20 cellular contexts compared by ENCODE assay signal in genomic region chr15:44695274-44695673, GRCh38.
"Had no signal": no experiment of that assay in that cellular context is flagged by ENCODE, and none has a peak within 500 bp of the region (broad histone marks: within the 10 kb centered on the region; RNA-seq: fewer than 3 reads in every experiment).

No MANE protein-coding gene starts in this region.

- H3K36me3 ChIP-seq: adrenal gland, gastroesophageal sphincter, prostate gland, suprapubic skin, upper lobe of left lung had no signal

- H3K27ac Mint-ChIP-seq: activated naive CD4-positive, alpha-beta T cell treated with anti-CD3 and anti-CD28 coated beads for 36 hours; activated T-helper 17 cell treated with anti-CD3 and anti-CD28 coated beads, Interleukin-2, amount 50 U/mL, for 72 hours had no signal

- H3K4me3 Mint-ChIP-seq: activated naive CD4-positive, alpha-beta T cell treated with anti-CD3 and anti-CD28 coated beads for 36 hours; activated T-helper 17 cell treated with anti-CD3 and anti-CD28 coated beads, Interleukin-2, amount 50 U/mL, for 72 hours had no signal

- H3K9me3 Mint-ChIP-seq: activated T-helper 17 cell treated with anti-CD3 and anti-CD28 coated beads, Interleukin-2, amount 50 U/mL, for 72 hours had no signal

- H3K27me3 ChIP-seq: adrenal gland, suprapubic skin, upper lobe of left lung had no signal

- ATAC-seq: activated T-helper 17 cell treated with anti-CD3 and anti-CD28 coated beads, Interleukin-2, amount 50 U/mL, for 72 hours; gastroesophageal sphincter; left ventricle myocardium superior; sciatic nerve; stimulated activated naive CD8-positive, alpha-beta T cell treated with anti-CD3 and anti-CD28 coated beads, Interleukin-15, Interleukin-2, amounts not matched to agents 100 U/mL and 50 U/mL, for 24 hours had no signal

- H3K27ac ChIP-seq: adrenal gland, coronary artery, gastroesophageal sphincter, prostate gland, suprapubic skin, upper lobe of left lung had no signal

- H3K27me3 Mint-ChIP-seq: activated T-helper 17 cell treated with anti-CD3 and anti-CD28 coated beads, Interleukin-2, amount 50 U/mL, for 72 hours had no signal

- H3K4me3 ChIP-seq: adrenal gland, coronary artery, gastroesophageal sphincter, prostate gland, suprapubic skin, upper lobe of left lung had no signal

- H3K4me1 ChIP-seq: adrenal gland, gastroesophageal sphincter, prostate gland, suprapubic skin, upper lobe of left lung had no signal

- DNase-seq: activated CD4-positive, alpha-beta T cell treated with anti-CD3 and anti-CD28 coated beads, Interleukin-2, amount 50 U/mL, for 1 hour; activated CD4-positive, CD25-positive, alpha-beta regulatory T cell; activated naive CD4-positive, alpha-beta T cell treated with anti-CD3 and anti-CD28 coated beads for 36 hours; activated T-cell treated with anti-CD3 and anti-CD28 coated beads for 4 hours; adrenal gland; caudate nucleus; effector CD8-positive, alpha-beta T cell; kidney; left ventricle myocardium superior; mesendoderm; stimulated activated CD4-positive, alpha-beta T cell treated with anti-CD3 and anti-CD28 coated beads, Interleukin-12 subunit alpha, Interleukin-12 subunit beta, amount 100 ng/mL, for 4 hours; stimulated activated naive CD8-positive, alpha-beta T cell treated with anti-CD3 and anti-CD28 coated beads, Interleukin-15, Interleukin-2, amounts not matched to agents 100 U/mL and 50 U/mL, for 24 hours; T-helper 2 cell; upper lobe of left lung had no signal

- H3K9me3 ChIP-seq: adrenal gland, prostate gland, suprapubic skin, upper lobe of left lung had no signal
